Comparison of ENCODE assay signal across 8 cellular contexts in the genomic region with DNA sequence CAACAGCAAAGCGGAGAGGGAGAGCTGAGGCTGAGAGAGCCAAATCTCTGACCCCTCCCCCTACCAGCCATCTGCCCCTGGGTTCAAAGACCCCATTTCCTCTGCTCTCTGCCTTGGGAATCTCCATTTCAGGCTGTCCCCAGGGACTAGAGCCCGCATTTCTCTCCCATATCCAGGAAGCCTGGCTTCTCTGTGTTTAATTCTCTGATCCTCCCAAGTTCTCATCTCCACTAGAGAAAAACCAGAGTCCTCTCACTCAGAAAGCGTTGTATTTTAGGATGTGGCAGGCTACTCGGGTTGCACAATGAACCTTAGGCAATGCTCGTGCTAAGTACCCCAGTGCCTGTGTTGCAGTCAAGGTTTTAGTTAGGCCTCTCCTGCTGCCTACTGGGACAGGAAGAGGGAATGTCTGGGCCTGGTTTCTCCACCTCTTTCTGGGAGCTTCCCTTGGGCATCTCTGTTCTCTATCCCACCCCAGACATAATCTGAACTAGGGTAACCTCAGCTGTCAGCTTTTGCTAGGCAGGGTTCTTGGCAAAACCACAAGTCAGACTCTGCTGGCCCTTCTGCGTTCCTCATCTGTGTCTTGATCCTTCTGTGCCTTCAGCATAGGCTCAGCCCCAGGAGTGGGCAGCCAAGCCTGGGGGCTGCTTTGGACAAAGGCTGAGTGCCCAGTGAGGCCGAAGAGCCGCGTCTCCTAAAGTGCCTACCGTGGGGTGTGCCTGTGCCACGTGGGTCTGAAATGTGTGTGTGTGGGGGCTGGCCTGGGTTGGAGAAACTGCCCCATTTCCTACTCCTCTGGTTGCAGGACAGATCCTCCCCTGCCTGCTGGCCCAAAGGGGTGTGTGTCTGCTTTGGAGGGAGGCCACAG.
DNase-seq lines count a peak whose midpoint lies in the region; ATAC-seq and TF ChIP-seq lines count a peak whose summit lies in the region.

No MANE protein-coding gene starts in this region.

- ATAC-seq in HG02840 (IDR thresholded peaks at IDR 0.05; ENCODE audit: low FRiP score, unreplicated experiment) (no peak), GM21529 (IDR thresholded peaks at IDR 0.05; ENCODE audit: unreplicated experiment) (no peak), GM18870 (IDR thresholded peaks at IDR 0.05; ENCODE audit: unreplicated experiment) (no peak)

- H3K9ac ChIP-seq in BLaER1 treated with 17β-estradiol and CSF1 and Interleukin-3, amounts not matched to agents 10 nM and 100 nM, result peak overlapping the region; percentile 75 to 93 (median 85)

- peak; percentile 43 for DNase-seq in KBM-7
- no peak for DNase-seq in breast epithelium (ENCODE audit: low spot score in 2 of 2)
- DNase-seq in myocyte (ENCODE audit: low read depth), result peak; percentile 85
- no peak for DNase-seq in NCI-H1092 (lab: John Stamatoyannopoulos, UW)

- in situ Hi-C loops in KBM-7 (cut with MboI; ENCODE audit: low pct_unique_long_range_greater_than_20kb, low sequenced_read_pairs), result no loop called here

- H3K36me3 ChIP-seq in BLaER1 treated with 17β-estradiol and CSF1 and Interleukin-3, amounts not matched to agents 10 nM and 100 nM, result peaks cover 32 to 70% (median 61%) of the 10 kb centered on the region in 11 experiments
- no peaks in the 10 kb centered on the region for H3K36me3 ChIP-seq in breast epithelium

- H3K27ac ChIP-seq in BLaER1 treated with 17β-estradiol and CSF1 and Interleukin-3, amounts not matched to agents 10 nM and 100 nM, result peak overlapping the region; percentile 87 to 100 (median 97)
- peak overlapping the region; percentile 71 to 89 for H3K27ac ChIP-seq in breast epithelium

- TF ChIP-seq CTCF in breast epithelium (IDR thresholded peaks at IDR 0.05), result no peak

- no peaks in the 10 kb centered on the region for H3K9me3 ChIP-seq in BLaER1 treated with 17β-estradiol and CSF1 and Interleukin-3, amounts not matched to agents 10 nM and 100 nM (replicated peaks in 1 of 11)
- H3K9me3 ChIP-seq in breast epithelium, result no peaks in the 10 kb centered on the region

- H3K4me1 ChIP-seq in BLaER1 treated with 17β-estradiol and CSF1 and Interleukin-3, amounts not matched to agents 10 nM and 100 nM, result peaks cover 77 to 100% (median 100%) of the 10 kb centered on the region in 10 experiments
- H3K4me1 ChIP-seq in breast epithelium, result peaks cover 0 to 10% of the 10 kb centered on the region in 2 donors

- peak overlapping the region in 8 of 10 experiments; percentile 6 to 55 (median 40); a peak in 12 of 20 replicates for H3K4me3 ChIP-seq in BLaER1 treated with 17β-estradiol and CSF1 and Interleukin-3, amounts not matched to agents 10 nM and 100 nM
- H3K4me3 ChIP-seq in breast epithelium, result no peak overlapping the region

- peak overlapping the region; percentile 87 to 99 (median 94) for H3K4me2 ChIP-seq in BLaER1 treated with 17β-estradiol and CSF1 and Interleukin-3, amounts not matched to agents 10 nM and 100 nM

- intact Hi-C loops in breast epithelium (cut with DNase I; ENCODE audit: low total_unique reads), result no loop called here

- H4K20me1 ChIP-seq in BLaER1 treated with 17β-estradiol and CSF1 and Interleukin-3, amounts not matched to agents 10 nM and 100 nM, result peaks cover 0 to 81% (median 0%) of the 10 kb centered on the region in 11 experiments; a peak in 5 of 22 replicates

- no peaks in the 10 kb centered on the region for H3K27me3 ChIP-seq in BLaER1 treated with 17β-estradiol and CSF1 and Interleukin-3, amounts not matched to agents 10 nM and 100 nM
- no peaks in the 10 kb centered on the region for H3K27me3 ChIP-seq in breast epithelium

- no peak for TF ChIP-seq POLR2A in breast epithelium (IDR thresholded peaks at IDR 0.05)

Comparison
In these comparisons a context has a peak if more than half of its experiments do, and no peak if none do; other contexts are left out.
1. H3K4me3 ChIP-seq: peak in BLaER1 treated with 17β-estradiol and CSF1 and Interleukin-3, amounts not matched to agents 10 nM and 100 nM (8 of 10); none in breast epithelium (0 of 3).
2. DNase-seq: peak in KBM-7 (single experiment) and myocyte (single experiment); none in breast epithelium (0 of 2) and NCI-H1092 (single experiment).